ENCODE assay signal across 9 cellular contexts in genomic region chr14:58687232-58687795, GRCh38. TPM values are rescaled to one million over a fixed set of nuclear protein-coding genes. Genes with fewer than 3 reads are reported as not detected.
"Had no signal": no experiment of that assay in that cellular context is flagged by ENCODE, and none has a peak within 500 bp of the region (broad histone marks: within the 10 kb centered on the region; RNA-seq: fewer than 3 reads in every experiment).

No MANE protein-coding gene starts in this region.

- H3K36me3 Mint-ChIP-seq: IgD-negative memory B cell had no signal

- H3K4me3 ChIP-seq: GM23248, HAP-1 had no signal

- H3K9me3 ChIP-seq: HAP-1 had no signal

- H3K4me3 Mint-ChIP-seq: IgD-negative memory B cell had no signal

- FAIRE-seq: HepG2 had no signal

- H3K4me1 ChIP-seq: HAP-1 had no signal

- H3K9ac ChIP-seq: GM23248 had no signal

- H3K36me3 ChIP-seq: HAP-1 had no signal

- H2AFZ ChIP-seq: GM23248 had no signal

- H3K27ac Mint-ChIP-seq: IgD-negative memory B cell had no signal

- H3K27ac ChIP-seq: GM23248 had no signal

- H3K4me1 Mint-ChIP-seq: IgD-negative memory B cell had no signal

- ATAC-seq: HCT116, HepG2 had no signal

- DNase-seq: GM23248, GOT3, H7, KBM-7 had no signal

RNA-seq across cellular contexts. Expression of gene DACT1, which starts 49.6 kb away (rescaled TPM):
- total RNA-seq: HepG2, HT-29 had no signal
